ENCODE assay signal across 1 cellular context in the genomic region with DNA sequence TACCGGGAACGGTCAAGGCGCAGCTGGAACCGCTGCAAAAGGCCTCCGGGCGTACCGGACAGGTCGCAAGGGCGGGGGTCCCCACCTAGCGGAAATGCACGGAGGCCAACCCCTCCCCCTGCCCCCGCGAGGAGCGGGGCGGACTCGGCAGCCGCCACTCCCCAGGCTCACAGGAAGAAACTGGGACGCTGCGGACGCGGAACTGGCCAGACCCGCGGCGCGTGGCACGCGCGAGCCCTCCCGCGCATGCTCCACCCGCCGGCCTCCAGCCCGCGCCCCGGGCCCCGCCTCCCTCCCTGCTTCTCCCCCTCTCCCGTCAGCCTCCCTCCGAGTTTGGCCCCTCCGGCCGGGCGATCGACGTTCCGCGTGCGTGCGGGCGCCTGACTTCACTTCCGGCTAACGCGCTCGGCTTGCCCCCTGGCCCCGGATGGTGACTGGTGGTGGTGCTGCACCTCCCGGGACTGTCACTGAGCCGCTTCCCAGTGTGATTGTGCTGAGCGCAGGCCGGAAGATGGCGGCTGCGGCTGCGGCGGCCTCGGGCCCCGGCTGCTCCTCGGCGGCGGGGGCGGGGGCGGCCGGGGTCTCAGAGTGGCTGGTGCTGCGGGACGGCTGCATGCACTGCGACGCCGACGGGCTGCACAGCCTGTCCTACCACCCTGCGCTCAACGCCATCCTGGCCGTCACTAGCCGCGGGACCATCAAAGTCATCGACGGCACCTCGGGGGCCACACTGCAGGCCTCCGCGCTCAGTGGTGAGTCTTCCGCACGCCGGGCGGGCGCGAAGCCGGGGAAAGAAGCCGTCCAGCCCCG.
TF ChIP-seq lines count a peak whose summit lies in the region.

A gene with protein sequence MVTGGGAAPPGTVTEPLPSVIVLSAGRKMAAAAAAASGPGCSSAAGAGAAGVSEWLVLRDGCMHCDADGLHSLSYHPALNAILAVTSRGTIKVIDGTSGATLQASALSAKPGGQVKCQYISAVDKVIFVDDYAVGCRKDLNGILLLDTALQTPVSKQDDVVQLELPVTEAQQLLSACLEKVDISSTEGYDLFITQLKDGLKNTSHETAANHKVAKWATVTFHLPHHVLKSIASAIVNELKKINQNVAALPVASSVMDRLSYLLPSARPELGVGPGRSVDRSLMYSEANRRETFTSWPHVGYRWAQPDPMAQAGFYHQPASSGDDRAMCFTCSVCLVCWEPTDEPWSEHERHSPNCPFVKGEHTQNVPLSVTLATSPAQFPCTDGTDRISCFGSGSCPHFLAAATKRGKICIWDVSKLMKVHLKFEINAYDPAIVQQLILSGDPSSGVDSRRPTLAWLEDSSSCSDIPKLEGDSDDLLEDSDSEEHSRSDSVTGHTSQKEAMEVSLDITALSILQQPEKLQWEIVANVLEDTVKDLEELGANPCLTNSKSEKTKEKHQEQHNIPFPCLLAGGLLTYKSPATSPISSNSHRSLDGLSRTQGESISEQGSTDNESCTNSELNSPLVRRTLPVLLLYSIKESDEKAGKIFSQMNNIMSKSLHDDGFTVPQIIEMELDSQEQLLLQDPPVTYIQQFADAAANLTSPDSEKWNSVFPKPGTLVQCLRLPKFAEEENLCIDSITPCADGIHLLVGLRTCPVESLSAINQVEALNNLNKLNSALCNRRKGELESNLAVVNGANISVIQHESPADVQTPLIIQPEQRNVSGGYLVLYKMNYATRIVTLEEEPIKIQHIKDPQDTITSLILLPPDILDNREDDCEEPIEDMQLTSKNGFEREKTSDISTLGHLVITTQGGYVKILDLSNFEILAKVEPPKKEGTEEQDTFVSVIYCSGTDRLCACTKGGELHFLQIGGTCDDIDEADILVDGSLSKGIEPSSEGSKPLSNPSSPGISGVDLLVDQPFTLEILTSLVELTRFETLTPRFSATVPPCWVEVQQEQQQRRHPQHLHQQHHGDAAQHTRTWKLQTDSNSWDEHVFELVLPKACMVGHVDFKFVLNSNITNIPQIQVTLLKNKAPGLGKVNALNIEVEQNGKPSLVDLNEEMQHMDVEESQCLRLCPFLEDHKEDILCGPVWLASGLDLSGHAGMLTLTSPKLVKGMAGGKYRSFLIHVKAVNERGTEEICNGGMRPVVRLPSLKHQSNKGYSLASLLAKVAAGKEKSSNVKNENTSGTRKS (N-terminal part only) (plus strand): TSS at position 289 of the 810 bp plus-strand sequence. CDS start 139 bp downstream, at position 428.

TF ChIP-seq in K562, 482 proteins besides CTCF, POLR2A, EP300 and RAD21 (continued from another document and continues in another):
- TF ChIP-seq, protein P1, sequence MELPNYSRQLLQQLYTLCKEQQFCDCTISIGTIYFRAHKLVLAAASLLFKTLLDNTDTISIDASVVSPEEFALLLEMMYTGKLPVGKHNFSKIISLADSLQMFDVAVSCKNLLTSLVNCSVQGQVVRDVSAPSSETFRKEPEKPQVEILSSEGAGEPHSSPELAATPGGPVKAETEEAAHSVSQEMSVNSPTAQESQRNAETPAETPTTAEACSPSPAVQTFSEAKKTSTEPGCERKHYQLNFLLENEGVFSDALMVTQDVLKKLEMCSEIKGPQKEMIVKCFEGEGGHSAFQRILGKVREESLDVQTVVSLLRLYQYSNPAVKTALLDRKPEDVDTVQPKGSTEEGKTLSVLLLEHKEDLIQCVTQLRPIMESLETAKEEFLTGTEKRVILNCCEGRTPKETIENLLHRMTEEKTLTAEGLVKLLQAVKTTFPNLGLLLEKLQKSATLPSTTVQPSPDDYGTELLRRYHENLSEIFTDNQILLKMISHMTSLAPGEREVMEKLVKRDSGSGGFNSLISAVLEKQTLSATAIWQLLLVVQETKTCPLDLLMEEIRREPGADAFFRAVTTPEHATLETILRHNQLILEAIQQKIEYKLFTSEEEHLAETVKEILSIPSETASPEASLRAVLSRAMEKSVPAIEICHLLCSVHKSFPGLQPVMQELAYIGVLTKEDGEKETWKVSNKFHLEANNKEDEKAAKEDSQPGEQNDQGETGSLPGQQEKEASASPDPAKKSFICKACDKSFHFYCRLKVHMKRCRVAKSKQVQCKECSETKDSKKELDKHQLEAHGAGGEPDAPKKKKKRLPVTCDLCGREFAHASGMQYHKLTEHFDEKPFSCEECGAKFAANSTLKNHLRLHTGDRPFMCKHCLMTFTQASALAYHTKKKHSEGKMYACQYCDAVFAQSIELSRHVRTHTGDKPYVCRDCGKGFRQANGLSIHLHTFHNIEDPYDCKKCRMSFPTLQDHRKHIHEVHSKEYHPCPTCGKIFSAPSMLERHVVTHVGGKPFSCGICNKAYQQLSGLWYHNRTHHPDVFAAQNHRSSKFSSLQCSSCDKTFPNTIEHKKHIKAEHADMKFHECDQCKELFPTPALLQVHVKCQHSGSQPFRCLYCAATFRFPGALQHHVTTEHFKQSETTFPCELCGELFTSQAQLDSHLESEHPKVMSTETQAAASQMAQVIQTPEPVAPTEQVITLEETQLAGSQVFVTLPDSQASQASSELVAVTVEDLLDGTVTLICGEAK (IDR thresholded peaks at IDR 0.05): peak; percentile 94
- TF ChIP-seq, protein P1 (CRISPR knock-in tag; IDR thresholded peaks at IDR 0.05): no peak
- no peak for TF ChIP-seq KAT2B (IDR thresholded peaks at IDR 0.05; ENCODE audit: low read depth, low read length)
- TF ChIP-seq, protein P2, sequence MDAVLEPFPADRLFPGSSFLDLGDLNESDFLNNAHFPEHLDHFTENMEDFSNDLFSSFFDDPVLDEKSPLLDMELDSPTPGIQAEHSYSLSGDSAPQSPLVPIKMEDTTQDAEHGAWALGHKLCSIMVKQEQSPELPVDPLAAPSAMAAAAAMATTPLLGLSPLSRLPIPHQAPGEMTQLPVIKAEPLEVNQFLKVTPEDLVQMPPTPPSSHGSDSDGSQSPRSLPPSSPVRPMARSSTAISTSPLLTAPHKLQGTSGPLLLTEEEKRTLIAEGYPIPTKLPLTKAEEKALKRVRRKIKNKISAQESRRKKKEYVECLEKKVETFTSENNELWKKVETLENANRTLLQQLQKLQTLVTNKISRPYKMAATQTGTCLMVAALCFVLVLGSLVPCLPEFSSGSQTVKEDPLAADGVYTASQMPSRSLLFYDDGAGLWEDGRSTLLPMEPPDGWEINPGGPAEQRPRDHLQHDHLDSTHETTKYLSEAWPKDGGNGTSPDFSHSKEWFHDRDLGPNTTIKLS (IDR thresholded peaks at IDR 0.05; ENCODE audit: borderline replicate concordance, low read depth): peak; percentile 71; the same call in 1 of the 2 replicates
- TF ChIP-seq HNRNPUL1 (IDR thresholded peaks at IDR 0.05; ENCODE audit: low read length): no peak
- TF ChIP-seq ARID1B (IDR thresholded peaks at IDR 0.05): no peak; the same call in 1 of the 2 replicates
- peak; percentile 85 for TF ChIP-seq PCBP1 (IDR thresholded peaks at IDR 0.05; ENCODE audit: low read depth, low read length, poor library complexity, severe bottlenecking)
- TF ChIP-seq PRMT5 (CRISPR knock-in tag; IDR thresholded peaks at IDR 0.05): no peak
- TF ChIP-seq BCL6 (CRISPR knock-in tag; IDR thresholded peaks at IDR 0.05): no peak
- TF ChIP-seq ZNF551 (CRISPR knock-in tag; IDR thresholded peaks at IDR 0.05): no peak
- TF ChIP-seq ZNF830 (CRISPR knock-in tag; IDR thresholded peaks at IDR 0.05): no peak
- no peak for TF ChIP-seq ZNF561 (CRISPR knock-in tag; conservative IDR thresholded peaks at IDR 0.05)
- TF ChIP-seq KAT8 (IDR thresholded peaks at IDR 0.05; ENCODE audit: low read depth): no peak
- TF ChIP-seq SP1 (CRISPR knock-in tag; IDR thresholded peaks at IDR 0.05): no peak; the same call in 1 of the 2 replicates
- no peak for TF ChIP-seq ZKSCAN3 (CRISPR knock-in tag; IDR thresholded peaks at IDR 0.05)
- TF ChIP-seq, protein P3, sequence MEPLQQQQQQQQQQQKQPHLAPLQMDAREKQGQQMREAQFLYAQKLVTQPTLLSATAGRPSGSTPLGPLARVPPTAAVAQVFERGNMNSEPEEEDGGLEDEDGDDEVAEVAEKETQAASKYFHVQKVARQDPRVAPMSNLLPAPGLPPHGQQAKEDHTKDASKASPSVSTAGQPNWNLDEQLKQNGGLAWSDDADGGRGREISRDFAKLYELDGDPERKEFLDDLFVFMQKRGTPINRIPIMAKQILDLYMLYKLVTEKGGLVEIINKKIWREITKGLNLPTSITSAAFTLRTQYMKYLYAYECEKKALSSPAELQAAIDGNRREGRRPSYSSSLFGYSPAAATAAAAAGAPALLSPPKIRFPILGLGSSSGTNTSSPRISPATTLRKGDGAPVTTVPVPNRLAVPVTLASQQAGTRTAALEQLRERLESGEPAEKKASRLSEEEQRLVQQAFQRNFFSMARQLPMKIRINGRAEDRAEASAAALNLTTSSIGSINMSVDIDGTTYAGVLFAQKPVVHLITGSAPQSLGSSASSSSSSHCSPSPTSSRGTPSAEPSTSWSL (CRISPR knock-in tag; IDR thresholded peaks at IDR 0.05; ENCODE audit: borderline replicate concordance): no peak
- TF ChIP-seq, protein P4, sequence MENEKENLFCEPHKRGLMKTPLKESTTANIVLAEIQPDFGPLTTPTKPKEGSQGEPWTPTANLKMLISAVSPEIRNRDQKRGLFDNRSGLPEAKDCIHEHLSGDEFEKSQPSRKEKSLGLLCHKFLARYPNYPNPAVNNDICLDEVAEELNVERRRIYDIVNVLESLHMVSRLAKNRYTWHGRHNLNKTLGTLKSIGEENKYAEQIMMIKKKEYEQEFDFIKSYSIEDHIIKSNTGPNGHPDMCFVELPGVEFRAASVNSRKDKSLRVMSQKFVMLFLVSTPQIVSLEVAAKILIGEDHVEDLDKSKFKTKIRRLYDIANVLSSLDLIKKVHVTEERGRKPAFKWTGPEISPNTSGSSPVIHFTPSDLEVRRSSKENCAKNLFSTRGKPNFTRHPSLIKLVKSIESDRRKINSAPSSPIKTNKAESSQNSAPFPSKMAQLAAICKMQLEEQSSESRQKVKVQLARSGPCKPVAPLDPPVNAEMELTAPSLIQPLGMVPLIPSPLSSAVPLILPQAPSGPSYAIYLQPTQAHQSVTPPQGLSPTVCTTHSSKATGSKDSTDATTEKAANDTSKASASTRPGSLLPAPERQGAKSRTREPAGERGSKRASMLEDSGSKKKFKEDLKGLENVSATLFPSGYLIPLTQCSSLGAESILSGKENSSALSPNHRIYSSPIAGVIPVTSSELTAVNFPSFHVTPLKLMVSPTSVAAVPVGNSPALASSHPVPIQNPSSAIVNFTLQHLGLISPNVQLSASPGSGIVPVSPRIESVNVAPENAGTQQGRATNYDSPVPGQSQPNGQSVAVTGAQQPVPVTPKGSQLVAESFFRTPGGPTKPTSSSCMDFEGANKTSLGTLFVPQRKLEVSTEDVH (IDR thresholded peaks at IDR 0.05; ENCODE audit: low read depth, partially characterized antibody): no peak
- no peak for TF ChIP-seq TCF7L2 (IDR thresholded peaks at IDR 0.05; ENCODE audit: low read depth, low read length)
- TF ChIP-seq, protein P5, sequence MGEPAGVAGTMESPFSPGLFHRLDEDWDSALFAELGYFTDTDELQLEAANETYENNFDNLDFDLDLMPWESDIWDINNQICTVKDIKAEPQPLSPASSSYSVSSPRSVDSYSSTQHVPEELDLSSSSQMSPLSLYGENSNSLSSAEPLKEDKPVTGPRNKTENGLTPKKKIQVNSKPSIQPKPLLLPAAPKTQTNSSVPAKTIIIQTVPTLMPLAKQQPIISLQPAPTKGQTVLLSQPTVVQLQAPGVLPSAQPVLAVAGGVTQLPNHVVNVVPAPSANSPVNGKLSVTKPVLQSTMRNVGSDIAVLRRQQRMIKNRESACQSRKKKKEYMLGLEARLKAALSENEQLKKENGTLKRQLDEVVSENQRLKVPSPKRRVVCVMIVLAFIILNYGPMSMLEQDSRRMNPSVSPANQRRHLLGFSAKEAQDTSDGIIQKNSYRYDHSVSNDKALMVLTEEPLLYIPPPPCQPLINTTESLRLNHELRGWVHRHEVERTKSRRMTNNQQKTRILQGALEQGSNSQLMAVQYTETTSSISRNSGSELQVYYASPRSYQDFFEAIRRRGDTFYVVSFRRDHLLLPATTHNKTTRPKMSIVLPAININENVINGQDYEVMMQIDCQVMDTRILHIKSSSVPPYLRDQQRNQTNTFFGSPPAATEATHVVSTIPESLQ (CRISPR knock-in tag; IDR thresholded peaks at IDR 0.05): no peak
- TF ChIP-seq, protein P6, sequence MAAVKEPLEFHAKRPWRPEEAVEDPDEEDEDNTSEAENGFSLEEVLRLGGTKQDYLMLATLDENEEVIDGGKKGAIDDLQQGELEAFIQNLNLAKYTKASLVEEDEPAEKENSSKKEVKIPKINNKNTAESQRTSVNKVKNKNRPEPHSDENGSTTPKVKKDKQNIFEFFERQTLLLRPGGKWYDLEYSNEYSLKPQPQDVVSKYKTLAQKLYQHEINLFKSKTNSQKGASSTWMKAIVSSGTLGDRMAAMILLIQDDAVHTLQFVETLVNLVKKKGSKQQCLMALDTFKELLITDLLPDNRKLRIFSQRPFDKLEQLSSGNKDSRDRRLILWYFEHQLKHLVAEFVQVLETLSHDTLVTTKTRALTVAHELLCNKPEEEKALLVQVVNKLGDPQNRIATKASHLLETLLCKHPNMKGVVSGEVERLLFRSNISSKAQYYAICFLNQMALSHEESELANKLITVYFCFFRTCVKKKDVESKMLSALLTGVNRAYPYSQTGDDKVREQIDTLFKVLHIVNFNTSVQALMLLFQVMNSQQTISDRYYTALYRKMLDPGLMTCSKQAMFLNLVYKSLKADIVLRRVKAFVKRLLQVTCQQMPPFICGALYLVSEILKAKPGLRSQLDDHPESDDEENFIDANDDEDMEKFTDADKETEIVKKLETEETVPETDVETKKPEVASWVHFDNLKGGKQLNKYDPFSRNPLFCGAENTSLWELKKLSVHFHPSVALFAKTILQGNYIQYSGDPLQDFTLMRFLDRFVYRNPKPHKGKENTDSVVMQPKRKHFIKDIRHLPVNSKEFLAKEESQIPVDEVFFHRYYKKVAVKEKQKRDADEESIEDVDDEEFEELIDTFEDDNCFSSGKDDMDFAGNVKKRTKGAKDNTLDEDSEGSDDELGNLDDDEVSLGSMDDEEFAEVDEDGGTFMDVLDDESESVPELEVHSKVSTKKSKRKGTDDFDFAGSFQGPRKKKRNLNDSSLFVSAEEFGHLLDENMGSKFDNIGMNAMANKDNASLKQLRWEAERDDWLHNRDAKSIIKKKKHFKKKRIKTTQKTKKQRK (IDR thresholded peaks at IDR 0.05; ENCODE audit: borderline replicate concordance, low read depth, low read length): no peak
- no peak for TF ChIP-seq ZNF175 (CRISPR knock-in tag; IDR thresholded peaks at IDR 0.05; ENCODE audit: low read depth)
- no peak for TF ChIP-seq ZKSCAN8 (CRISPR knock-in tag; IDR thresholded peaks at IDR 0.05)
